ENCODE assay signal across 1 cellular context in the genomic region with DNA sequence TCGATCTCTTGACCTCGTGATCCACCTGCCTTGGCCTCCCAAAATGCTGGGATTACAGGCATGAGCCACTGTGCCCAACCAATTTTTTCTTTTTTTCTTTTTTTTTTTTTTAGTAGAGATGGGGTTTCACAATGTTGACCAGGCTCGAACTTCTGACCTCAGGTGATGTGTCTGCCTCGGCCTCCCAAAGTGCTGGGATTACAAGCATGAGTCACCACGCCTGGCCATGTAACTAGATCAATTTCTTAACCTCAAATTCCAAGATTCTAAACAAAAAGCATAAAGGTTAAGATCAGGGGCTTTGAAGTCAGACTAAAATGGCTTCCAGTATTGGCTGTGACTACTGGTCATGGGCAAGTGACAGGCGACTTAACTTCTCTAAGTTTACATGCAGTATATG.
TF ChIP-seq lines count a peak whose summit lies in the region.
"Not testable (repeated sequence)": the region's sequence is repeated elsewhere in the genome, so short reads cannot be mapped to it uniquely, and the experiment has no call there.

No MANE protein-coding gene starts in this region.

TF ChIP-seq in HepG2, 621 proteins besides CTCF, POLR2A, EP300 and RAD21:
- TF ChIP-seq NR2F6 (IDR thresholded peaks at IDR 0.05) (peak; percentile 44), RARA (CRISPR knock-in tag; IDR thresholded peaks at IDR 0.05) (peak; percentile 82), BHLHE40 (IDR thresholded peaks at IDR 0.05; ENCODE audit: low read length) (0 out of 2 replicates have a peak, but pooled peaks have one; percentile 37), NR2F1 (CRISPR knock-in tag; IDR thresholded peaks at IDR 0.05) (0 out of 4 replicates have a peak, but pooled peaks of 1 of the 2 experiments have one; percentile 23), FOSL2 (CRISPR knock-in tag; IDR thresholded peaks at IDR 0.05) (peak; percentile 81), NR2F2 (IDR thresholded peaks at IDR 0.05; ENCODE audit: borderline replicate concordance, low read depth) (0 out of 2 replicates have a peak, but pooled peaks have one; percentile 25)
- TF ChIP-seq NR2F6 (CRISPR knock-in tag; IDR thresholded peaks at IDR 0.05), result not testable (repeated sequence)
- TF ChIP-seq, protein P1, sequence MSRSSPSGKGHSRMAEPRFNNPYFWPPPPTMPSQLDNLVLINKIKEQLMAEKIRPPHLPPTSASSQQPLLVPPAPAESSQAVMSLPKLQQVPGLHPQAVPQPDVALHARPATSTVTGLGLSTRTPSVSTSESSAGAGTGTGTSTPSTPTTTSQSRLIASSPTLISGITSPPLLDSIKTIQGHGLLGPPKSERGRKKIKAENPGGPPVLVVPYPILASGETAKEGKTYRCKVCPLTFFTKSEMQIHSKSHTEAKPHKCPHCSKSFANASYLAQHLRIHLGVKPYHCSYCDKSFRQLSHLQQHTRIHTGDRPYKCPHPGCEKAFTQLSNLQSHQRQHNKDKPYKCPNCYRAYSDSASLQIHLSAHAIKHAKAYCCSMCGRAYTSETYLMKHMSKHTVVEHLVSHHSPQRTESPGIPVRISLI (CRISPR knock-in tag; IDR thresholded peaks at IDR 0.05; ENCODE audit: borderline replicate concordance), result peak; percentile 21; the same call in 1 of the 2 replicates
